Comparison of ENCODE assay signal across 1 cellular context in the genomic region with DNA sequence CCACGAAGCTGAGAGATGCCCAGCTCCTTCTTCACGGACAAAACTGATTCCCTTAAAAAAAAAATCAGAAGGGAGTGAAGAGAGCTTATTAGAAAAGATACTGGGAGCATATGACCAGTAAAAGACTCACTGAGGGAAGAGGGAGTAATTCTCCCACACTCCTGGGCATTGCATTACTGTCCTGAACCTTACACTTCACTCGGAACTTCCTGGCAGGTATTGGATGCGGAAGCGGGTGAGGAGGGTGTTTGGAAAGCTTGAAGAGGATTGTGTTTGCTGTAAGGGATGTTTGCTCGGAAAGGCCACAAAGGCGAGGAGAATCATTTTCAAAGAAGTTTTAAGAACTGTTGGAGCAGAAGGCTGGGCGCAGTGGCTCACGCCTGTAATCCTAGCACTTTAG.
A peak's percentile ranks its signal among the peaks of the same experiment; 100 is the strongest.
TF ChIP-seq lines count a peak whose summit lies in the region.

No MANE protein-coding gene starts in this region.

TF ChIP-seq in HepG2, 621 proteins besides CTCF, POLR2A, EP300 and RAD21 (continued from another document and continues in another):
- TF ChIP-seq RFX5 (IDR thresholded peaks at IDR 0.05; ENCODE audit: low read depth, low read length) (no peak), MIER3 (CRISPR knock-in tag; IDR thresholded peaks at IDR 0.05; ENCODE audit: borderline replicate concordance) (no peak), ZFP82 (CRISPR knock-in tag; IDR thresholded peaks at IDR 0.05; ENCODE audit: borderline replicate concordance) (no peak), ZNF292 (CRISPR knock-in tag; IDR thresholded peaks at IDR 0.05; ENCODE audit: borderline replicate concordance, low read depth) (0 out of 2 replicates have a peak, but pooled peaks have one; percentile 22), ZNF672 (CRISPR knock-in tag; IDR thresholded peaks at IDR 0.05) (no peak), NONO (IDR thresholded peaks at IDR 0.05) (no peak), NONO (CRISPR knock-in tag; conservative IDR thresholded peaks at IDR 0.05) (no peak), NAIF1 (CRISPR knock-in tag; IDR thresholded peaks at IDR 0.05; ENCODE audit: borderline replicate concordance) (no peak), ADNP (CRISPR knock-in tag; IDR thresholded peaks at IDR 0.05) (no peak), ZNF446 (CRISPR knock-in tag; IDR thresholded peaks at IDR 0.05) (no peak), ZNF274 (CRISPR knock-in tag; IDR thresholded peaks at IDR 0.05) (no peak), CBFB (CRISPR knock-in tag; IDR thresholded peaks at IDR 0.05) (no peak), MTF1 (CRISPR knock-in tag; IDR thresholded peaks at IDR 0.05) (no peak), ZNF772 (CRISPR knock-in tag; IDR thresholded peaks at IDR 0.05) (no peak), ZNF431 (CRISPR knock-in tag; IDR thresholded peaks at IDR 0.05; ENCODE audit: borderline replicate concordance, low read depth) (no peak), MEF2D (CRISPR knock-in tag; IDR thresholded peaks at IDR 0.05) (no peak; the same call in 1 of the 2 replicates), ZNF20 (CRISPR knock-in tag; IDR thresholded peaks at IDR 0.05) (no peak), MAZ (IDR thresholded peaks at IDR 0.05; ENCODE audit: borderline replicate concordance, low read depth, low read length) (no peak), MAZ (CRISPR knock-in tag; IDR thresholded peaks at IDR 0.05; ENCODE audit: low read depth) (no peak), PITX1 (CRISPR knock-in tag; IDR thresholded peaks at IDR 0.05) (0 out of 2 replicates have a peak, but pooled peaks have one; percentile 22), ZNF432 (CRISPR knock-in tag; IDR thresholded peaks at IDR 0.05; ENCODE audit: borderline replicate concordance) (no peak), ZNF230 (CRISPR knock-in tag; IDR thresholded peaks at IDR 0.05) (no peak), HOXA3 (CRISPR knock-in tag; IDR thresholded peaks at IDR 0.05) (no peak), GABPA (IDR thresholded peaks at IDR 0.05; ENCODE audit: low read depth, low read length) (no peak), GABPA (CRISPR knock-in tag; IDR thresholded peaks at IDR 0.05; ENCODE audit: low read depth) (0 out of 2 replicates have a peak, but pooled peaks have one; percentile 31), GZF1 (CRISPR knock-in tag; IDR thresholded peaks at IDR 0.05) (no peak), FOSL2 (CRISPR knock-in tag; IDR thresholded peaks at IDR 0.05) (no peak), MAFG (CRISPR knock-in tag; IDR thresholded peaks at IDR 0.05) (no peak), TBX2 (CRISPR knock-in tag; IDR thresholded peaks at IDR 0.05; ENCODE audit: borderline replicate concordance) (peak; percentile 28; the same call in 1 of the 2 replicates), ZNF83 (CRISPR knock-in tag; IDR thresholded peaks at IDR 0.05; ENCODE audit: borderline replicate concordance) (no peak), ZSCAN12 (CRISPR knock-in tag; IDR thresholded peaks at IDR 0.05) (no peak), ZNF225 (CRISPR knock-in tag; IDR thresholded peaks at IDR 0.05) (no peak), ZNF616 (CRISPR knock-in tag; IDR thresholded peaks at IDR 0.05; ENCODE audit: low read depth) (no peak), EEA1 (CRISPR knock-in tag; IDR thresholded peaks at IDR 0.05; ENCODE audit: borderline replicate concordance) (no peak), CBX1 (IDR thresholded peaks at IDR 0.05; ENCODE audit: low read depth) (no peak), ZFX (CRISPR knock-in tag; IDR thresholded peaks at IDR 0.05; ENCODE audit: low read depth) (no peak), BRCA1 (CRISPR knock-in tag; IDR thresholded peaks at IDR 0.05) (no peak), ZNF562 (CRISPR knock-in tag; IDR thresholded peaks at IDR 0.05; ENCODE audit: borderline replicate concordance) (no peak), IRF2 (CRISPR knock-in tag; IDR thresholded peaks at IDR 0.05) (no peak), ZNF543 (CRISPR knock-in tag; IDR thresholded peaks at IDR 0.05) (no peak), MZF1 (CRISPR knock-in tag; IDR thresholded peaks at IDR 0.05; ENCODE audit: borderline replicate concordance) (no peak)
- TF ChIP-seq, protein P1, sequence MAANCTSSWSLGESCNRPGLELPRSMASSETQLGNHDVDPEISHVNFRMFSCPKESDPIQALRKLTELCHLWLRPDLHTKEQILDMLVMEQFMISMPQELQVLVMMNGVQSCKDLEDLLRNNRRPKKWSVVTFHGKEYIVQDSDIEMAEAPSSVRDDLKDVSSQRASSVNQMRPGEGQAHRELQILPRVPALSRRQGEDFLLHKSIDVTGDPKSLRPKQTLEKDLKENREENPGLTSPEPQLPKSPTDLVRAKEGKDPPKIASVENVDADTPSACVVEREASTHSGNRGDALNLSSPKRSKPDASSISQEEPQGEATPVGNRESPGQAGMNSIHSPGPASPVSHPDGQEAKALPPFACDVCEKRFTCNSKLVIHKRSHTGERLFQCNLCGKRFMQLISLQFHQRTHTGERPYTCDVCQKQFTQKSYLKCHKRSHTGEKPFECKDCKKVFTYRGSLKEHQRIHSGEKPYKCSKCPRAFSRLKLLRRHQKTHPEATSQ (CRISPR knock-in tag; IDR thresholded peaks at IDR 0.05; ENCODE audit: borderline replicate concordance) = 0 out of 2 replicates have a peak, but pooled peaks have one; percentile 36
- TF ChIP-seq, protein P2, sequence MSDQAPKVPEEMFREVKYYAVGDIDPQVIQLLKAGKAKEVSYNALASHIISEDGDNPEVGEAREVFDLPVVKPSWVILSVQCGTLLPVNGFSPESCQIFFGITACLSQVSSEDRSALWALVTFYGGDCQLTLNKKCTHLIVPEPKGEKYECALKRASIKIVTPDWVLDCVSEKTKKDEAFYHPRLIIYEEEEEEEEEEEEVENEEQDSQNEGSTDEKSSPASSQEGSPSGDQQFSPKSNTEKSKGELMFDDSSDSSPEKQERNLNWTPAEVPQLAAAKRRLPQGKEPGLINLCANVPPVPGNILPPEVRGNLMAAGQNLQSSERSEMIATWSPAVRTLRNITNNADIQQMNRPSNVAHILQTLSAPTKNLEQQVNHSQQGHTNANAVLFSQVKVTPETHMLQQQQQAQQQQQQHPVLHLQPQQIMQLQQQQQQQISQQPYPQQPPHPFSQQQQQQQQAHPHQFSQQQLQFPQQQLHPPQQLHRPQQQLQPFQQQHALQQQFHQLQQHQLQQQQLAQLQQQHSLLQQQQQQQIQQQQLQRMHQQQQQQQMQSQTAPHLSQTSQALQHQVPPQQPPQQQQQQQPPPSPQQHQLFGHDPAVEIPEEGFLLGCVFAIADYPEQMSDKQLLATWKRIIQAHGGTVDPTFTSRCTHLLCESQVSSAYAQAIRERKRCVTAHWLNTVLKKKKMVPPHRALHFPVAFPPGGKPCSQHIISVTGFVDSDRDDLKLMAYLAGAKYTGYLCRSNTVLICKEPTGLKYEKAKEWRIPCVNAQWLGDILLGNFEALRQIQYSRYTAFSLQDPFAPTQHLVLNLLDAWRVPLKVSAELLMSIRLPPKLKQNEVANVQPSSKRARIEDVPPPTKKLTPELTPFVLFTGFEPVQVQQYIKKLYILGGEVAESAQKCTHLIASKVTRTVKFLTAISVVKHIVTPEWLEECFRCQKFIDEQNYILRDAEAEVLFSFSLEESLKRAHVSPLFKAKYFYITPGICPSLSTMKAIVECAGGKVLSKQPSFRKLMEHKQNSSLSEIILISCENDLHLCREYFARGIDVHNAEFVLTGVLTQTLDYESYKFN (CRISPR knock-in tag; conservative IDR thresholded peaks at IDR 0.05) = 0 out of 2 replicates have a peak, but pooled peaks have one; percentile 24
- TF ChIP-seq, protein P3, sequence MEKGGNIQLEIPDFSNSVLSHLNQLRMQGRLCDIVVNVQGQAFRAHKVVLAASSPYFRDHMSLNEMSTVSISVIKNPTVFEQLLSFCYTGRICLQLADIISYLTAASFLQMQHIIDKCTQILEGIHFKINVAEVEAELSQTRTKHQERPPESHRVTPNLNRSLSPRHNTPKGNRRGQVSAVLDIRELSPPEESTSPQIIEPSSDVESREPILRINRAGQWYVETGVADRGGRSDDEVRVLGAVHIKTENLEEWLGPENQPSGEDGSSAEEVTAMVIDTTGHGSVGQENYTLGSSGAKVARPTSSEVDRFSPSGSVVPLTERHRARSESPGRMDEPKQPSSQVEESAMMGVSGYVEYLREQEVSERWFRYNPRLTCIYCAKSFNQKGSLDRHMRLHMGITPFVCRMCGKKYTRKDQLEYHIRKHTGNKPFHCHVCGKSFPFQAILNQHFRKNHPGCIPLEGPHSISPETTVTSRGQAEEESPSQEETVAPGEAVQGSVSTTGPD (CRISPR knock-in tag; IDR thresholded peaks at IDR 0.05) = no peak
- TF ChIP-seq, protein P4, sequence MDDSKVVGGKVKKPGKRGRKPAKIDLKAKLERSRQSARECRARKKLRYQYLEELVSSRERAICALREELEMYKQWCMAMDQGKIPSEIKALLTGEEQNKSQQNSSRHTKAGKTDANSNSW (CRISPR knock-in tag; IDR thresholded peaks at IDR 0.05; ENCODE audit: borderline replicate concordance) = no peak
- TF ChIP-seq, protein P5, sequence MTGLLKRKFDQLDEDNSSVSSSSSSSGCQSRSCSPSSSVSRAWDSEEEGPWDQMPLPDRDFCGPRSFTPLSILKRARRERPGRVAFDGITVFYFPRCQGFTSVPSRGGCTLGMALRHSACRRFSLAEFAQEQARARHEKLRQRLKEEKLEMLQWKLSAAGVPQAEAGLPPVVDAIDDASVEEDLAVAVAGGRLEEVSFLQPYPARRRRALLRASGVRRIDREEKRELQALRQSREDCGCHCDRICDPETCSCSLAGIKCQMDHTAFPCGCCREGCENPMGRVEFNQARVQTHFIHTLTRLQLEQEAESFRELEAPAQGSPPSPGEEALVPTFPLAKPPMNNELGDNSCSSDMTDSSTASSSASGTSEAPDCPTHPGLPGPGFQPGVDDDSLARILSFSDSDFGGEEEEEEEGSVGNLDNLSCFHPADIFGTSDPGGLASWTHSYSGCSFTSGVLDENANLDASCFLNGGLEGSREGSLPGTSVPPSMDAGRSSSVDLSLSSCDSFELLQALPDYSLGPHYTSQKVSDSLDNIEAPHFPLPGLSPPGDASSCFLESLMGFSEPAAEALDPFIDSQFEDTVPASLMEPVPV (CRISPR knock-in tag; IDR thresholded peaks at IDR 0.05) = no peak
- TF ChIP-seq, protein P6, sequence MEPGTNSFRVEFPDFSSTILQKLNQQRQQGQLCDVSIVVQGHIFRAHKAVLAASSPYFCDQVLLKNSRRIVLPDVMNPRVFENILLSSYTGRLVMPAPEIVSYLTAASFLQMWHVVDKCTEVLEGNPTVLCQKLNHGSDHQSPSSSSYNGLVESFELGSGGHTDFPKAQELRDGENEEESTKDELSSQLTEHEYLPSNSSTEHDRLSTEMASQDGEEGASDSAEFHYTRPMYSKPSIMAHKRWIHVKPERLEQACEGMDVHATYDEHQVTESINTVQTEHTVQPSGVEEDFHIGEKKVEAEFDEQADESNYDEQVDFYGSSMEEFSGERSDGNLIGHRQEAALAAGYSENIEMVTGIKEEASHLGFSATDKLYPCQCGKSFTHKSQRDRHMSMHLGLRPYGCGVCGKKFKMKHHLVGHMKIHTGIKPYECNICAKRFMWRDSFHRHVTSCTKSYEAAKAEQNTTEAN (CRISPR knock-in tag; conservative IDR thresholded peaks at IDR 0.05) = no peak
- TF ChIP-seq, protein P7, sequence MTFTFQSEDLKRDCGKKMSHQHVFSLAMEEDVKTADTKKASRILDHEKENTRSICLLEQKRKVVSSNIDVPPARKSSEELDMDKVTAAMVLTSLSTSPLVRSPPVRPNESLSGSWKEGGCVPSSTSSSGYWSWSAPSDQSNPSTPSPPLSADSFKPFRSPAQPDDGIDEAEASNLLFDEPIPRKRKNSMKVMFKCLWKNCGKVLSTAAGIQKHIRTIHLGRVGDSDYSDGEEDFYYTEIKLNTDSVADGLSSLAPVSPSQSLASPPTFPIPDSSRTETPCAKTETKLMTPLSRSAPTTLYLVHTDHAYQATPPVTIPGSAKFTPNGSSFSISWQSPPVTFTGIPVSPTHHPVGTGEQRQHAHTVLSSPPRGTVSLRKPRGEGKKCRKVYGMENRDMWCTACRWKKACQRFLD (CRISPR knock-in tag; IDR thresholded peaks at IDR 0.05; ENCODE audit: borderline replicate concordance) = no peak
- TF ChIP-seq, protein P8, sequence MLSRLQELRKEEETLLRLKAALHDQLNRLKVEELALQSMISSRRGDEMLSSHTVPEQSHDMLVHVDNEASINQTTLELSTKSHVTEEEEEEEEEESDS (CRISPR knock-in tag; IDR thresholded peaks at IDR 0.05; ENCODE audit: borderline replicate concordance) = no peak
- TF ChIP-seq, protein P9, sequence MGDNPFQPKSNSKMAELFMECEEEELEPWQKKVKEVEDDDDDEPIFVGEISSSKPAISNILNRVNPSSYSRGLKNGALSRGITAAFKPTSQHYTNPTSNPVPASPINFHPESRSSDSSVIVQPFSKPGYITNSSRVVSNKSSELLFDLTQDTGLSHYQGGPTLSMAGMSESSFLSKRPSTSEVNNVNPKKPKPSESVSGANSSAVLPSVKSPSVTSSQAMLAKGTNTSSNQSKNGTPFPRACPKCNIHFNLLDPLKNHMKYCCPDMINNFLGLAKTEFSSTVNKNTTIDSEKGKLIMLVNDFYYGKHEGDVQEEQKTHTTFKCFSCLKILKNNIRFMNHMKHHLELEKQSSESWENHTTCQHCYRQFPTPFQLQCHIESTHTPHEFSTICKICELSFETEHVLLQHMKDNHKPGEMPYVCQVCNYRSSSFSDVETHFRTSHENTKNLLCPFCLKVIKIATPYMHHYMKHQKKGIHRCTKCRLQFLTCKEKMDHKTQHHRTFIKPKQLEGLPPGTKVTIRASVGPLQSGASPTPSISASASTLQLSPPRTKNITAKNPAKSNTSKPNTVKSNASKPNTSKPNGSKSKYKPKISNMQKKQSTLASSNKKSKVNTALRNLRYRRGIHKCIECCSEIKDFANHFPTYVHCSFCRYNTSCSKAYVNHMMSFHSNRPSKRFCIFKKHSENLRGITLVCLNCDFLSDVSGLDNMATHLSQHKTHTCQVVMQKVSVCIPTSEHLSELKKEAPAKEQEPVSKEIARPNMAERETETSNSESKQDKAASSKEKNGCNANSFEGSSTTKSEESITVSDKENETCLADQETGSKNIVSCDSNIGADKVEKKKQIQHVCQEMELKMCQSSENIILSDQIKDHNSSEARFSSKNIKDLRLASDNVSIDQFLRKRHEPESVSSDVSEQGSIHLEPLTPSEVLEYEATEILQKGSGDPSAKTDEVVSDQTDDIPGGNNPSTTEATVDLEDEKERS (CRISPR knock-in tag; IDR thresholded peaks at IDR 0.05) = no peak
- TF ChIP-seq, protein P10, sequence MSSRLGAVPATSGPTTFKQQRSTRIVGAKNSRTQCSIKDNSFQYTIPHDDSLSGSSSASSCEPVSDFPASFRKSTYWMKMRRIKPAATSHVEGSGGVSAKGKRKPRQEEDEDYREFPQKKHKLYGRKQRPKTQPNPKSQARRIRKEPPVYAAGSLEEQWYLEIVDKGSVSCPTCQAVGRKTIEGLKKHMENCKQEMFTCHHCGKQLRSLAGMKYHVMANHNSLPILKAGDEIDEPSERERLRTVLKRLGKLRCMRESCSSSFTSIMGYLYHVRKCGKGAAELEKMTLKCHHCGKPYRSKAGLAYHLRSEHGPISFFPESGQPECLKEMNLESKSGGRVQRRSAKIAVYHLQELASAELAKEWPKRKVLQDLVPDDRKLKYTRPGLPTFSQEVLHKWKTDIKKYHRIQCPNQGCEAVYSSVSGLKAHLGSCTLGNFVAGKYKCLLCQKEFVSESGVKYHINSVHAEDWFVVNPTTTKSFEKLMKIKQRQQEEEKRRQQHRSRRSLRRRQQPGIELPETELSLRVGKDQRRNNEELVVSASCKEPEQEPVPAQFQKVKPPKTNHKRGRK (CRISPR knock-in tag; IDR thresholded peaks at IDR 0.05) = no peak
- TF ChIP-seq, protein P11, sequence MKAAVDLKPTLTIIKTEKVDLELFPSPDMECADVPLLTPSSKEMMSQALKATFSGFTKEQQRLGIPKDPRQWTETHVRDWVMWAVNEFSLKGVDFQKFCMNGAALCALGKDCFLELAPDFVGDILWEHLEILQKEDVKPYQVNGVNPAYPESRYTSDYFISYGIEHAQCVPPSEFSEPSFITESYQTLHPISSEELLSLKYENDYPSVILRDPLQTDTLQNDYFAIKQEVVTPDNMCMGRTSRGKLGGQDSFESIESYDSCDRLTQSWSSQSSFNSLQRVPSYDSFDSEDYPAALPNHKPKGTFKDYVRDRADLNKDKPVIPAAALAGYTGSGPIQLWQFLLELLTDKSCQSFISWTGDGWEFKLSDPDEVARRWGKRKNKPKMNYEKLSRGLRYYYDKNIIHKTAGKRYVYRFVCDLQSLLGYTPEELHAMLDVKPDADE (CRISPR knock-in tag; IDR thresholded peaks at IDR 0.05) = no peak
